In genomic region chr10:115171392-115171960, GRCh38 we compare ENCODE assay signal across 2 cellular contexts.
TF ChIP-seq lines count a peak whose summit lies in the region.

No MANE protein-coding gene starts in this region.

TF ChIP-seq in liver, 16 proteins besides CTCF, POLR2A, EP300 and RAD21 (continued from another document):
- TF ChIP-seq REST (IDR thresholded peaks at IDR 0.05): no peak
- no peak for TF ChIP-seq HNF4A (conservative IDR thresholded peaks at IDR 0.05)
- no peak for TF ChIP-seq SP1 (IDR thresholded peaks at IDR 0.05)
- no peak for TF ChIP-seq ATF3 (IDR thresholded peaks at IDR 0.05)
- TF ChIP-seq TAF1 (conservative IDR thresholded peaks at IDR 0.05): no peak

TF ChIP-seq in HepG2, 621 proteins besides CTCF, POLR2A, EP300 and RAD21 (continued from another document):
- no peak for TF ChIP-seq ZNF318 (CRISPR knock-in tag; IDR thresholded peaks at IDR 0.05)
- TF ChIP-seq ZNF704 (CRISPR knock-in tag; IDR thresholded peaks at IDR 0.05; ENCODE audit: borderline replicate concordance): no peak
- TF ChIP-seq MZF1 (CRISPR knock-in tag; IDR thresholded peaks at IDR 0.05; ENCODE audit: borderline replicate concordance): no peak
- no peak for TF ChIP-seq KIAA2018 (CRISPR knock-in tag; IDR thresholded peaks at IDR 0.05; ENCODE audit: borderline replicate concordance)
TF ChIP-seq in HepG2: peak in this region for 0.
